In genomic region chr10:89476676-89477075, GRCh38 we compare ENCODE assay signal across 18 cellular contexts. TPM values are rescaled to one million over a fixed set of nuclear protein-coding genes. Genes with fewer than 3 reads are reported as not detected.
DNase-seq lines count a peak whose midpoint lies in the region; ATAC-seq and TF ChIP-seq lines count a peak whose summit lies in the region.
"Had no signal": no experiment of that assay in that cellular context is flagged by ENCODE, and none has a peak within 500 bp of the region (broad histone marks: within the 10 kb centered on the region; RNA-seq: fewer than 3 reads in every experiment).

No MANE protein-coding gene starts in this region.

- H3F3A ChIP-seq in neural progenitor cell (ENCODE audit: low read depth): no peaks in the 10 kb centered on the region

- no peak overlapping the region for H3K27ac Mint-ChIP-seq in neural progenitor cell
- no peak overlapping the region for H3K27ac Mint-ChIP-seq in CD8-positive, alpha-beta T cell
- H3K27ac Mint-ChIP-seq: activated CD8-positive, alpha-beta T cell treated with anti-CD3 and anti-CD28 coated beads, Interleukin-2, amount 10 ng/mL, durations not matched to agents 7 days and 5 days; effector memory CD8-positive, alpha-beta T cell; stimulated activated effector memory CD8-positive, alpha-beta T cell treated with anti-CD3 and anti-CD28 coated beads, Interleukin-12 subunit alpha, Interleukin-12 subunit beta, amount 100 ng/mL, for 72 hours had no signal

- H2AK5ac ChIP-seq in neuronal stem cell (ENCODE audit: low read depth, low read length): no peak overlapping the region

- WGBS in neuronal stem cell (ENCODE audit: extremely low coverage in 2 of 2, insufficient read length in 2 of 2, insufficient replicate concordance in 1 of 2), 2 donors: no CpG with 5 or more reads among the region's 4 CpGs

- H3K4me1 ChIP-seq in cardiac muscle cell (ENCODE audit: low read depth): peaks cover 88% of the 10 kb centered on the region
- no peaks in the 10 kb centered on the region for H3K4me1 ChIP-seq in neural progenitor cell
- no peaks in the 10 kb centered on the region for H3K4me1 ChIP-seq in CD8-positive, alpha-beta T cell (ENCODE audit: insufficient read depth, low read length)
- peaks cover 0 to 3% of the 10 kb centered on the region in 2 donors for H3K4me1 ChIP-seq in neuronal stem cell (ENCODE audit: control insufficient read depth in 2 of 2, insufficient read depth in 1 of 2, low read depth in 1 of 2, low read length in 2 of 2)

- H3K4me3 Mint-ChIP-seq in neural progenitor cell: no peak overlapping the region
- H3K4me3 Mint-ChIP-seq in CD8-positive, alpha-beta T cell: no peak overlapping the region
- H3K4me3 Mint-ChIP-seq: activated CD8-positive, alpha-beta T cell treated with anti-CD3 and anti-CD28 coated beads, Interleukin-2, amount 10 ng/mL, durations not matched to agents 7 days and 5 days; effector memory CD8-positive, alpha-beta T cell; naive B cell; stimulated activated effector memory CD8-positive, alpha-beta T cell treated with anti-CD3 and anti-CD28 coated beads, Interleukin-12 subunit alpha, Interleukin-12 subunit beta, amount 100 ng/mL, for 72 hours had no signal

- no peak overlapping the region for H3K23ac ChIP-seq in neuronal stem cell (ENCODE audit: low read depth, low read length, poor library complexity)

- H3K36me3 Mint-ChIP-seq in neural progenitor cell: no peaks in the 10 kb centered on the region
- no peaks in the 10 kb centered on the region for H3K36me3 Mint-ChIP-seq in CD8-positive, alpha-beta T cell
- H3K36me3 Mint-ChIP-seq: naive B cell; stimulated activated effector memory CD8-positive, alpha-beta T cell treated with anti-CD3 and anti-CD28 coated beads, Interleukin-12 subunit alpha, Interleukin-12 subunit beta, amount 100 ng/mL, for 72 hours had no signal

- DNase-seq in cardiac muscle cell (ENCODE audit: low read depth in 1 of 2, low spot score in 1 of 2) (peak; percentile 43 to 73), cardiac septum (ENCODE audit: low spot score) (no peak), retinal pigment epithelial cell (ENCODE audit: low read depth) (peak; percentile 79), neural progenitor cell (ENCODE audit: low spot score) (no peak), neuronal stem cell (ENCODE audit: low spot score) (no peak), OCI-M2 (lab: John Stamatoyannopoulos, UW; ENCODE audit: unreplicated experiment) (no peak)
- DNase-seq in CD8-positive, alpha-beta T cell: no peak
- DNase-seq: 8988T; activated CD8-positive, alpha-beta T cell treated with anti-CD3 and anti-CD28 coated beads, Interleukin-2, amount 10 ng/mL, durations not matched to agents 7 days and 5 days; activated naive CD4-positive, alpha-beta T cell treated with anti-CD3 and anti-CD28 coated beads, Interleukin-2, amount 50 U/mL, for 16 hours; Caco-2; effector memory CD8-positive, alpha-beta T cell; hypothalamus; naive B cell; NCI-H446; T1000 had no signal

- H3K4me1 Mint-ChIP-seq in neural progenitor cell: peaks cover 13% of the 10 kb centered on the region
- no peaks in the 10 kb centered on the region for H3K4me1 Mint-ChIP-seq in CD8-positive, alpha-beta T cell (ENCODE audit: low read depth)
- H3K4me1 Mint-ChIP-seq: stimulated activated effector memory CD8-positive, alpha-beta T cell treated with anti-CD3 and anti-CD28 coated beads, Interleukin-12 subunit alpha, Interleukin-12 subunit beta, amount 100 ng/mL, for 72 hours had no signal

- H3K4ac ChIP-seq in neuronal stem cell (ENCODE audit: low read length): no peak overlapping the region

- no peaks in the 10 kb centered on the region for H4K20me1 ChIP-seq in neural progenitor cell (ENCODE audit: low read depth)

- no peak overlapping the region for H2BK15ac ChIP-seq in neuronal stem cell (ENCODE audit: low read length)

- CTCF ChIA-PET in CD8-positive, alpha-beta T cell (lab: Charles Lee): no interaction called here

- H3K14ac ChIP-seq in neuronal stem cell (ENCODE audit: low read length): no peak overlapping the region

- no peak overlapping the region for H2BK120ac ChIP-seq in neuronal stem cell (ENCODE audit: low read depth, low read length)

- no peaks in the 10 kb centered on the region for H3K79me2 ChIP-seq in neural progenitor cell (ENCODE audit: low read depth)

- H3K79me1 ChIP-seq in neuronal stem cell (ENCODE audit: low read depth, low read length): no peaks in the 10 kb centered on the region

- intact Hi-C loops in cardiac septum (cut with DNase I): loop anchor here (5.0 to 10.0 kb wide), 2 partner anchors 49 to 78 kb away; no protein-coding TSS in a partner anchor
- intact Hi-C loops in CD8-positive, alpha-beta T cell (cut with DNase I, micrococcal nuclease): no loop called here

- H3K9me3 ChIP-seq in cardiac muscle cell (ENCODE audit: low read depth): no peaks in the 10 kb centered on the region
- H3K9me3 ChIP-seq in neural progenitor cell (ENCODE audit: low read depth): no peaks in the 10 kb centered on the region
- H3K9me3 ChIP-seq in CD8-positive, alpha-beta T cell (ENCODE audit: low read length): no peaks in the 10 kb centered on the region
- no peaks in the 10 kb centered on the region for H3K9me3 ChIP-seq in neuronal stem cell (replicated peaks in 1 of 2; ENCODE audit: control insufficient read depth in 2 of 2, insufficient read depth in 1 of 2, low read depth in 1 of 2, low read length in 2 of 2)
- H3K9me3 ChIP-seq: Caco-2 had no signal

- H3K27ac ChIP-seq in cardiac muscle cell: peak overlapping the region; percentile 97
- H3K27ac ChIP-seq in layer of hippocampus (ENCODE audit: low read depth, low read length): peak overlapping the region; percentile 53
- no peak overlapping the region for H3K27ac ChIP-seq in neural progenitor cell
- no peak overlapping the region for H3K27ac ChIP-seq in CD8-positive, alpha-beta T cell (ENCODE audit: low read depth, low read length)
- H3K27ac ChIP-seq in neuronal stem cell (replicated peaks; ENCODE audit: low read length): no peak overlapping the region

- TF ChIP-seq CTCF in cardiac muscle cell (IDR thresholded peaks at IDR 0.05; ENCODE audit: low read depth, low read length): no peak
- TF ChIP-seq CTCF in retinal pigment epithelial cell (conservative IDR thresholded peaks at IDR 0.05; ENCODE audit: low read depth, low read length): peak; percentile 7
- no peak for TF ChIP-seq CTCF in neural progenitor cell (IDR thresholded peaks at IDR 0.05)
- no peak for TF ChIP-seq CTCF in CD8-positive, alpha-beta T cell (IDR thresholded peaks at IDR 0.05)

- H3K4me3 ChIP-seq in cardiac muscle cell (no peak overlapping the region), retinal pigment epithelial cell (ENCODE audit: low read length) (no peak overlapping the region), neural progenitor cell (no peak overlapping the region), neuronal stem cell (ENCODE audit: low read length in 2 of 2) (no peak overlapping the region)
- no peak overlapping the region for H3K4me3 ChIP-seq in CD8-positive, alpha-beta T cell (ENCODE audit: low read depth, low read length)

- no peak overlapping the region for H3K18ac ChIP-seq in neuronal stem cell (ENCODE audit: low read length)

- no peak overlapping the region for H4K91ac ChIP-seq in neuronal stem cell (ENCODE audit: low read depth, low read length, poor library complexity)

- H3K27me3 ChIP-seq in cardiac muscle cell (no peaks in the 10 kb centered on the region), layer of hippocampus (ENCODE audit: control insufficient read depth, insufficient read depth, low read length) (no peaks in the 10 kb centered on the region), neural progenitor cell (no peaks in the 10 kb centered on the region), neuronal stem cell (ENCODE audit: control insufficient read depth in 3 of 3, insufficient read depth in 3 of 3, low read depth in 1 of 3, low read length in 3 of 3) (peaks cover 0 to 14% (median 0%) of the 10 kb centered on the region in 3 experiments)
- H3K27me3 ChIP-seq in CD8-positive, alpha-beta T cell (ENCODE audit: insufficient read depth, low read length): no peaks in the 10 kb centered on the region

- no peak overlapping the region for H3K4me2 ChIP-seq in neural progenitor cell
- H3K4me2 ChIP-seq in neuronal stem cell (ENCODE audit: insufficient read depth, low read length, poor library complexity, severe bottlenecking): no peak overlapping the region

- no peaks in the 10 kb centered on the region for H3K36me3 ChIP-seq in cardiac muscle cell
- no peaks in the 10 kb centered on the region for H3K36me3 ChIP-seq in neural progenitor cell
- H3K36me3 ChIP-seq in CD8-positive, alpha-beta T cell (ENCODE audit: insufficient read depth, low read length): no peaks in the 10 kb centered on the region
- H3K36me3 ChIP-seq in neuronal stem cell (replicated peaks in 1 of 2; ENCODE audit: control insufficient read depth in 2 of 2, insufficient read depth in 2 of 2, low read length in 2 of 2): no peaks in the 10 kb centered on the region

- no peak overlapping the region for H4K8ac ChIP-seq in neuronal stem cell (ENCODE audit: low read depth, low read length)

- no peak overlapping the region for H2BK5ac ChIP-seq in neuronal stem cell (ENCODE audit: low read length)

- H3K9me3 Mint-ChIP-seq in neural progenitor cell: no peaks in the 10 kb centered on the region
- H3K9me3 Mint-ChIP-seq in CD8-positive, alpha-beta T cell: no peaks in the 10 kb centered on the region
- H3K9me3 Mint-ChIP-seq: effector memory CD8-positive, alpha-beta T cell; naive B cell; stimulated activated effector memory CD8-positive, alpha-beta T cell treated with anti-CD3 and anti-CD28 coated beads, Interleukin-12 subunit alpha, Interleukin-12 subunit beta, amount 100 ng/mL, for 72 hours had no signal

- H3K27me3 Mint-ChIP-seq in neural progenitor cell (ENCODE audit: insufficient read depth, low read depth): no peaks in the 10 kb centered on the region
- peaks cover 14% of the 10 kb centered on the region for H3K27me3 Mint-ChIP-seq in CD8-positive, alpha-beta T cell (ENCODE audit: low read depth)

- H3K9ac ChIP-seq in neural progenitor cell: no peak overlapping the region
- no peak overlapping the region for H3K9ac ChIP-seq in neuronal stem cell (ENCODE audit: low read depth, low read length, poor library complexity)

- POLR2A ChIA-PET in CD8-positive, alpha-beta T cell (lab: Charles Lee): no interaction called here

- ATAC-seq in CD8-positive, alpha-beta T cell: no peak
- ATAC-seq: activated CD8-positive, alpha-beta T cell treated with anti-CD3 and anti-CD28 coated beads, Interleukin-2, amount 10 ng/mL, durations not matched to agents 7 days and 5 days; effector memory CD8-positive, alpha-beta T cell; stimulated activated effector memory CD8-positive, alpha-beta T cell treated with anti-CD3 and anti-CD28 coated beads, Interleukin-12 subunit alpha, Interleukin-12 subunit beta, amount 100 ng/mL, for 72 hours had no signal

- no peak overlapping the region for H2BK12ac ChIP-seq in neuronal stem cell (ENCODE audit: low read length)

- no peak overlapping the region for H2AFZ ChIP-seq in neural progenitor cell (replicated peaks)
- no peak overlapping the region for H2AFZ ChIP-seq in neuronal stem cell (ENCODE audit: low read length)

RNA-seq across cellular contexts. Expression of gene SLC16A12, which starts 58.7 kb away (rescaled TPM):
- total RNA-seq in cardiac muscle cell: 7.0 and 8.1 TPM in 2 replicates
- 7.6 and 10.1 TPM in 2 replicates for polyA plus RNA-seq in cardiac muscle cell
- 3.1 TPM for total RNA-seq in cardiac septum
- not detected in 2 replicates for total RNA-seq in neural progenitor cell (ENCODE audit: low replicate concordance)
- not detected for total RNA-seq in CD8-positive, alpha-beta T cell
- 0.04 TPM for polyA plus RNA-seq in neuronal stem cell (2013, experiment 1 of 2)
- polyA plus RNA-seq in neuronal stem cell (2013, experiment 2 of 2): 0.06 TPM
- total RNA-seq: activated CD8-positive, alpha-beta T cell treated with anti-CD3 and anti-CD28 coated beads, Interleukin-2, amount 10 ng/mL, durations not matched to agents 7 days and 5 days; Caco-2 had no signal

Comparison
In these comparisons a context has a peak if more than half of its experiments do, and no peak if none do; other contexts are left out.
1. DNase-seq: peak in cardiac muscle cell (2 of 2) and retinal pigment epithelial cell (single experiment); none in cardiac septum (single experiment), neural progenitor cell (single experiment), CD8-positive, alpha-beta T cell (0 of 7), neuronal stem cell (single experiment) and OCI-M2 (single experiment).
2. H3K27ac ChIP-seq: peak in cardiac muscle cell (single experiment) and layer of hippocampus (single experiment); none in neural progenitor cell (single experiment), CD8-positive, alpha-beta T cell (single experiment) and neuronal stem cell (single experiment).